ENCODE assay signal across 14 cellular contexts in genomic region chr6:33613146-33613793, GRCh38. TPM values are rescaled to one million over a fixed set of nuclear protein-coding genes. Genes with fewer than 3 reads are reported as not detected.
DNase-seq lines count a peak whose midpoint lies in the region; ATAC-seq and TF ChIP-seq lines count a peak whose summit lies in the region.
"Had no signal": no experiment of that assay in that cellular context is flagged by ENCODE, and none has a peak within 500 bp of the region (broad histone marks: within the 10 kb centered on the region; RNA-seq: fewer than 3 reads in every experiment).

No MANE protein-coding gene starts in this region.

- peaks cover 69% of the 10 kb centered on the region for H3K4me1 ChIP-seq in BLaER1
- H3K4me1 ChIP-seq in neural progenitor cell: peaks cover 26% of the 10 kb centered on the region

- H2AFZ ChIP-seq in neural progenitor cell (replicated peaks): no peak overlapping the region

- H3K9me3 ChIP-seq in BLaER1 (peaks cover 5% of the 10 kb centered on the region; the same call in 1 of the 2 replicates), neural progenitor cell (ENCODE audit: low read depth) (no peaks in the 10 kb centered on the region)
- H3K9me3 ChIP-seq: right atrium auricular region, tibial artery had no signal

- no peaks in the 10 kb centered on the region for H3K27me3 Mint-ChIP-seq in chondrocyte (ENCODE audit: low read depth)
- peaks cover 11% of the 10 kb centered on the region for H3K27me3 Mint-ChIP-seq in neural progenitor cell (ENCODE audit: insufficient read depth, low read depth)
- H3K27me3 Mint-ChIP-seq in activated T-helper 2 cell treated with anti-CD3 and anti-CD28 coated beads, Interferon-gamma antibody, Interleukin-2, Interleukin-4, amounts not matched to agents 10 μg/mL and 5 μg/mL and 100 μg/mL, durations not matched to agents 14 hours and 24 hours and 36 hours (ENCODE audit: low read depth): peaks cover 2% of the 10 kb centered on the region
- H3K27me3 Mint-ChIP-seq: CD4-positive, alpha-beta memory T cell had no signal

- 0 out of 2 replicates have a peak overlapping the region, but pooled peaks have one; percentile 10 for H3K9ac ChIP-seq in BLaER1
- no peak overlapping the region for H3K9ac ChIP-seq in neural progenitor cell

- intact Hi-C loops in activated T-helper 2 cell treated with anti-CD3 and anti-CD28 coated beads, Interferon-gamma antibody, Interleukin-2, Interleukin-4, amounts not matched to agents 10 μg/mL and 5 μg/mL and 100 μg/mL, durations not matched to agents 14 hours and 24 hours and 36 hours (cut with micrococcal nuclease): no loop called here

- ATAC-seq in GM21367 (IDR thresholded peaks at IDR 0.05; ENCODE audit: unreplicated experiment): no peak
- no peak for ATAC-seq in GM18505 (IDR thresholded peaks at IDR 0.05; ENCODE audit: unreplicated experiment)

- no peaks in the 10 kb centered on the region for H3K79me2 ChIP-seq in neural progenitor cell (ENCODE audit: low read depth)

- H3K4me1 Mint-ChIP-seq in chondrocyte (ENCODE audit: low read depth) (peaks cover 35% of the 10 kb centered on the region), neural progenitor cell (peaks cover 37% of the 10 kb centered on the region)
- peaks cover 6% of the 10 kb centered on the region for H3K4me1 Mint-ChIP-seq in activated T-helper 2 cell treated with anti-CD3 and anti-CD28 coated beads, Interferon-gamma antibody, Interleukin-2, Interleukin-4, amounts not matched to agents 10 μg/mL and 5 μg/mL and 100 μg/mL, durations not matched to agents 14 hours and 24 hours and 36 hours (ENCODE audit: low read depth)

- H3K27ac ChIP-seq in BLaER1 (no peak overlapping the region), neural progenitor cell (no peak overlapping the region)
- H3K27ac ChIP-seq: heart right ventricle, tibial artery had no signal

- TF ChIP-seq POLR2A in GM18505 (IDR thresholded peaks at IDR 0.05; ENCODE audit: borderline replicate concordance, extremely low read depth, insufficient read depth, insufficient read length): no peak

- DNase-seq in NCI-H226: peak; percentile 59
- DNase-seq in chondrocyte (ENCODE audit: low spot score): no peak
- no peak for DNase-seq in neural progenitor cell (ENCODE audit: low spot score)
- no peak for DNase-seq in NCI-H2171 treated with DMSO at 0.1 percent for 48 hours (lab: John Stamatoyannopoulos, UW)
- no peak for DNase-seq in activated T-helper 2 cell treated with anti-CD3 and anti-CD28 coated beads, Interferon-gamma antibody, Interleukin-2, Interleukin-4, amounts not matched to agents 10 μg/mL and 5 μg/mL and 100 μg/mL, durations not matched to agents 14 hours and 24 hours and 36 hours (ENCODE audit: low spot score)
- DNase-seq: CD4-positive, alpha-beta memory T cell; heart right ventricle; MV-4-11 had no signal

- H3K4me3 ChIP-seq in BLaER1 (no peak overlapping the region), neural progenitor cell (no peak overlapping the region)
- H3K4me3 ChIP-seq: heart right ventricle, right atrium auricular region, tibial artery had no signal

- no peak for TF ChIP-seq CTCF in chondrocyte (IDR thresholded peaks at IDR 0.05)
- no peak for TF ChIP-seq CTCF in neural progenitor cell (IDR thresholded peaks at IDR 0.05)

- H3K36me3 ChIP-seq in BLaER1: no peaks in the 10 kb centered on the region
- no peaks in the 10 kb centered on the region for H3K36me3 ChIP-seq in neural progenitor cell
- H3K36me3 ChIP-seq: heart right ventricle, right atrium auricular region, tibial artery had no signal

- H4K20me1 ChIP-seq in BLaER1 (no peaks in the 10 kb centered on the region), neural progenitor cell (ENCODE audit: low read depth) (no peaks in the 10 kb centered on the region)

- H3K27me3 ChIP-seq in BLaER1: no peaks in the 10 kb centered on the region
- peaks cover 6% of the 10 kb centered on the region for H3K27me3 ChIP-seq in neural progenitor cell
- H3K27me3 ChIP-seq: heart right ventricle, right atrium auricular region had no signal

- H3K9me3 Mint-ChIP-seq in chondrocyte (ENCODE audit: low read depth) (no peaks in the 10 kb centered on the region), neural progenitor cell (no peaks in the 10 kb centered on the region)
- no peaks in the 10 kb centered on the region for H3K9me3 Mint-ChIP-seq in activated T-helper 2 cell treated with anti-CD3 and anti-CD28 coated beads, Interferon-gamma antibody, Interleukin-2, Interleukin-4, amounts not matched to agents 10 μg/mL and 5 μg/mL and 100 μg/mL, durations not matched to agents 14 hours and 24 hours and 36 hours
- H3K9me3 Mint-ChIP-seq: activated T-helper 1 cell treated with anti-CD3 and anti-CD28 coated beads, Interleukin-12 subunit alpha, Interleukin-12 subunit beta, Interleukin-2, Interleukin-4 antibody, amounts not matched to agents 30 ng/mL and 10 ng/mL and 1 ng/mL, durations not matched to agents 14 hours and 24 hours and 36 hours; CD4-positive, alpha-beta memory T cell had no signal

- peaks cover 19% of the 10 kb centered on the region for H3F3A ChIP-seq in neural progenitor cell (ENCODE audit: low read depth)

- H3K36me3 Mint-ChIP-seq in chondrocyte (ENCODE audit: low read depth) (no peaks in the 10 kb centered on the region), neural progenitor cell (no peaks in the 10 kb centered on the region)
- H3K36me3 Mint-ChIP-seq in activated T-helper 2 cell treated with anti-CD3 and anti-CD28 coated beads, Interferon-gamma antibody, Interleukin-2, Interleukin-4, amounts not matched to agents 10 μg/mL and 5 μg/mL and 100 μg/mL, durations not matched to agents 14 hours and 24 hours and 36 hours (ENCODE audit: low read depth): no peaks in the 10 kb centered on the region
- H3K36me3 Mint-ChIP-seq: CD4-positive, alpha-beta memory T cell had no signal

- H3K4me3 Mint-ChIP-seq in chondrocyte (ENCODE audit: unreplicated experiment): no peak overlapping the region
- peak overlapping the region; percentile 0 for H3K4me3 Mint-ChIP-seq in neural progenitor cell
- H3K4me3 Mint-ChIP-seq in activated T-helper 2 cell treated with anti-CD3 and anti-CD28 coated beads, Interferon-gamma antibody, Interleukin-2, Interleukin-4, amounts not matched to agents 10 μg/mL and 5 μg/mL and 100 μg/mL, durations not matched to agents 14 hours and 24 hours and 36 hours (ENCODE audit: low read depth): no peak overlapping the region
- H3K4me3 Mint-ChIP-seq: activated T-helper 1 cell treated with anti-CD3 and anti-CD28 coated beads, Interleukin-12 subunit alpha, Interleukin-12 subunit beta, Interleukin-2, Interleukin-4 antibody, amounts not matched to agents 30 ng/mL and 10 ng/mL and 1 ng/mL, durations not matched to agents 14 hours and 24 hours and 36 hours; CD4-positive, alpha-beta memory T cell had no signal

- H3K27ac Mint-ChIP-seq in chondrocyte (ENCODE audit: unreplicated experiment): peak overlapping the region; percentile 91
- H3K27ac Mint-ChIP-seq in neural progenitor cell: peak overlapping the region; percentile 89
- H3K27ac Mint-ChIP-seq in activated T-helper 2 cell treated with anti-CD3 and anti-CD28 coated beads, Interferon-gamma antibody, Interleukin-2, Interleukin-4, amounts not matched to agents 10 μg/mL and 5 μg/mL and 100 μg/mL, durations not matched to agents 14 hours and 24 hours and 36 hours: no peak overlapping the region
- H3K27ac Mint-ChIP-seq: activated T-helper 1 cell treated with anti-CD3 and anti-CD28 coated beads, Interleukin-12 subunit alpha, Interleukin-12 subunit beta, Interleukin-2, Interleukin-4 antibody, amounts not matched to agents 30 ng/mL and 10 ng/mL and 1 ng/mL, durations not matched to agents 14 hours and 24 hours and 36 hours had no signal

- H3K4me2 ChIP-seq in BLaER1: no peak overlapping the region
- no peak overlapping the region for H3K4me2 ChIP-seq in neural progenitor cell

RNA-seq across cellular contexts. Expression of gene ITPR3, which starts 7.9 kb away (rescaled TPM):
- total RNA-seq in chondrocyte (10.0 to 24.8 TPM (median 11.0 TPM) in 3 replicates), neural progenitor cell (ENCODE audit: low replicate concordance) (1.5 and 3.4 TPM in 2 replicates)
- total RNA-seq in activated T-helper 2 cell treated with anti-CD3 and anti-CD28 coated beads, Interferon-gamma antibody, Interleukin-2, Interleukin-4, amounts not matched to agents 10 μg/mL and 5 μg/mL and 100 μg/mL, durations not matched to agents 14 hours and 24 hours and 36 hours: 40.7 and 41.7 TPM in 2 replicates

RNA-seq across cellular contexts. Expression of gene BAK1, which starts 33.2 kb away (rescaled TPM):
- total RNA-seq in chondrocyte (21.9 to 26.9 TPM (median 26.0 TPM) in 3 replicates), neural progenitor cell (ENCODE audit: low replicate concordance) (13.9 and 40.0 TPM in 2 replicates)
- 53.2 and 53.4 TPM in 2 replicates for total RNA-seq in activated T-helper 2 cell treated with anti-CD3 and anti-CD28 coated beads, Interferon-gamma antibody, Interleukin-2, Interleukin-4, amounts not matched to agents 10 μg/mL and 5 μg/mL and 100 μg/mL, durations not matched to agents 14 hours and 24 hours and 36 hours
